Comparison of ENCODE assay signal across 1 cellular context in the genomic region with DNA sequence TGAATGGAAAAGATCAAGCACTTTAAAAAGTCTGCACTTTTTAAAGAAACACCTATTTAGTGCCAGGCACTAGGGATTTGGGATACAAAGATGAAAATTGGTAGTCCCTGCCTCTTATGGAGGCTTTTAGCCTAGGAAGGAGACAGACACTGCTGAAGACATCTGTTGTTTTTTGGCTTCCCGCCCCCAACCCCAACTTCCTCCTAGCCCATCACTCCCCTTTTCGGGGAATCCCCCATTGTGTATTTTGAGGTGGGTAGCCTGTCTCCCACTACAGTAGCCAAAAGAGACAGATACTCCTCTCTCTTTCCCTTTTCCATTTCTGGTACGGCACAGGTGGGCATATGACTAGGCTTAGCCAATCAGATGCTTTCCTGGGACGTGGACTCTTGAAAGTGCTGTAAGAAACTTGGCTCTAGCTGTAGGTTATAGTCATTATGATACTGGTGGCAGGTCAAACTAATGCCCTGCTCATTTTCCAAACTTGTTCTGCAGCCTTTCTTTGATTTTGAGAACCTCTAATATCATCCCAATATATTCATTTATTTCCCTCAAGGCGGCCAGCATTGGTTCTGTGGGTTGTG.
TF ChIP-seq lines count a peak whose summit lies in the region.

No MANE protein-coding gene starts in this region.

TF ChIP-seq in GM23338, 12 proteins besides CTCF, POLR2A, EP300 and RAD21 (continued from another document):
- TF ChIP-seq, protein P1, sequence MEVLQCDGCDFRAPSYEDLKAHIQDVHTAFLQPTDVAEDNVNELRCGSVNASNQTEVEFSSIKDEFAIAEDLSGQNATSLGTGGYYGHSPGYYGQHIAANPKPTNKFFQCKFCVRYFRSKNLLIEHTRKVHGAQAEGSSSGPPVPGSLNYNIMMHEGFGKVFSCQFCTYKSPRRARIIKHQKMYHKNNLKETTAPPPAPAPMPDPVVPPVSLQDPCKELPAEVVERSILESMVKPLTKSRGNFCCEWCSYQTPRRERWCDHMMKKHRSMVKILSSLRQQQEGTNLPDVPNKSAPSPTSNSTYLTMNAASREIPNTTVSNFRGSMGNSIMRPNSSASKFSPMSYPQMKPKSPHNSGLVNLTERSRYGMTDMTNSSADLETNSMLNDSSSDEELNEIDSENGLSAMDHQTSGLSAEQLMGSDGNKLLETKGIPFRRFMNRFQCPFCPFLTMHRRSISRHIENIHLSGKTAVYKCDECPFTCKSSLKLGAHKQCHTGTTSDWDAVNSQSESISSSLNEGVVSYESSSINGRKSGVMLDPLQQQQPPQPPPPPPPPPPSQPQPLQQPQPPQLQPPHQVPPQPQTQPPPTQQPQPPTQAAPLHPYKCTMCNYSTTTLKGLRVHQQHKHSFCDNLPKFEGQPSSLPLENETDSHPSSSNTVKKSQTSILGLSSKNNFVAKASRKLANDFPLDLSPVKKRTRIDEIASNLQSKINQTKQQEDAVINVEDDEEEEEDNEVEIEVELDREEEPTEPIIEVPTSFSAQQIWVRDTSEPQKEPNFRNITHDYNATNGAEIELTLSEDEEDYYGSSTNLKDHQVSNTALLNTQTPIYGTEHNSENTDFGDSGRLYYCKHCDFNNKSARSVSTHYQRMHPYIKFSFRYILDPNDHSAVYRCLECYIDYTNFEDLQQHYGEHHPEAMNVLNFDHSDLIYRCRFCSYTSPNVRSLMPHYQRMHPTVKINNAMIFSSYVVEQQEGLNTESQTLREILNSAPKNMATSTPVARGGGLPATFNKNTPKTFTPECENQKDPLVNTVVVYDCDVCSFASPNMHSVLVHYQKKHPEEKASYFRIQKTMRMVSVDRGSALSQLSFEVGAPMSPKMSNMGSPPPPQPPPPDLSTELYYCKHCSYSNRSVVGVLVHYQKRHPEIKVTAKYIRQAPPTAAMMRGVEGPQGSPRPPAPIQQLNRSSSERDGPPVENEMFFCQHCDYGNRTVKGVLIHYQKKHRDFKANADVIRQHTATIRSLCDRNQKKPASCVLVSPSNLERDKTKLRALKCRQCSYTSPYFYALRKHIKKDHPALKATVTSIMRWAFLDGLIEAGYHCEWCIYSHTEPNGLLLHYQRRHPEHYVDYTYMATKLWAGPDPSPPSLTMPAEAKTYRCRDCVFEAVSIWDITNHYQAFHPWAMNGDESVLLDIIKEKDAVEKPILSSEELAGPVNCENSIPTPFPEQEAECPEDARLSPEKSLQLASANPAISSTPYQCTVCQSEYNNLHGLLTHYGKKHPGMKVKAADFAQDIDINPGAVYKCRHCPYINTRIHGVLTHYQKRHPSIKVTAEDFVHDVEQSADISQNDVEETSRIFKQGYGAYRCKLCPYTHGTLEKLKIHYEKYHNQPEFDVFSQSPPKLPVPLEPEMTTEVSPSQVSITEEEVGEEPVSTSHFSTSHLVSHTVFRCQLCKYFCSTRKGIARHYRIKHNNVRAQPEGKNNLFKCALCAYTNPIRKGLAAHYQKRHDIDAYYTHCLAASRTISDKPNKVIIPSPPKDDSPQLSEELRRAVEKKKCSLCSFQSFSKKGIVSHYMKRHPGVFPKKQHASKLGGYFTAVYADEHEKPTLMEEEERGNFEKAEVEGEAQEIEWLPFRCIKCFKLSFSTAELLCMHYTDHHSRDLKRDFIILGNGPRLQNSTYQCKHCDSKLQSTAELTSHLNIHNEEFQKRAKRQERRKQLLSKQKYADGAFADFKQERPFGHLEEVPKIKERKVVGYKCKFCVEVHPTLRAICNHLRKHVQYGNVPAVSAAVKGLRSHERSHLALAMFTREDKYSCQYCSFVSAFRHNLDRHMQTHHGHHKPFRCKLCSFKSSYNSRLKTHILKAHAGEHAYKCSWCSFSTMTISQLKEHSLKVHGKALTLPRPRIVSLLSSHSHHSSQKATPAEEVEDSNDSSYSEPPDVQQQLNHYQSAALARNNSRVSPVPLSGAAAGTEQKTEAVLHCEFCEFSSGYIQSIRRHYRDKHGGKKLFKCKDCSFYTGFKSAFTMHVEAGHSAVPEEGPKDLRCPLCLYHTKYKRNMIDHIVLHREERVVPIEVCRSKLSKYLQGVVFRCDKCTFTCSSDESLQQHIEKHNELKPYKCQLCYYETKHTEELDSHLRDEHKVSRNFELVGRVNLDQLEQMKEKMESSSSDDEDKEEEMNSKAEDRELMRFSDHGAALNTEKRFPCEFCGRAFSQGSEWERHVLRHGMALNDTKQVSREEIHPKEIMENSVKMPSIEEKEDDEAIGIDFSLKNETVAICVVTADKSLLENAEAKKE (CRISPR knock-in tag; IDR thresholded peaks at IDR 0.05), result no peak
- TF ChIP-seq POLR2AphosphoS5 (IDR thresholded peaks at IDR 0.05; ENCODE audit: low read depth) (no peak), ZNF114 (CRISPR knock-in tag; IDR thresholded peaks at IDR 0.05) (no peak), CREB1 (CRISPR knock-in tag; IDR thresholded peaks at IDR 0.05; ENCODE audit: low read depth) (no peak), ZNF331 (CRISPR knock-in tag; IDR thresholded peaks at IDR 0.05; ENCODE audit: low read depth) (no peak)
- TF ChIP-seq, protein P2, sequence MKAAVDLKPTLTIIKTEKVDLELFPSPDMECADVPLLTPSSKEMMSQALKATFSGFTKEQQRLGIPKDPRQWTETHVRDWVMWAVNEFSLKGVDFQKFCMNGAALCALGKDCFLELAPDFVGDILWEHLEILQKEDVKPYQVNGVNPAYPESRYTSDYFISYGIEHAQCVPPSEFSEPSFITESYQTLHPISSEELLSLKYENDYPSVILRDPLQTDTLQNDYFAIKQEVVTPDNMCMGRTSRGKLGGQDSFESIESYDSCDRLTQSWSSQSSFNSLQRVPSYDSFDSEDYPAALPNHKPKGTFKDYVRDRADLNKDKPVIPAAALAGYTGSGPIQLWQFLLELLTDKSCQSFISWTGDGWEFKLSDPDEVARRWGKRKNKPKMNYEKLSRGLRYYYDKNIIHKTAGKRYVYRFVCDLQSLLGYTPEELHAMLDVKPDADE (IDR thresholded peaks at IDR 0.05), result no peak
